ENCODE assay signal across 8 cellular contexts in the genomic region with DNA sequence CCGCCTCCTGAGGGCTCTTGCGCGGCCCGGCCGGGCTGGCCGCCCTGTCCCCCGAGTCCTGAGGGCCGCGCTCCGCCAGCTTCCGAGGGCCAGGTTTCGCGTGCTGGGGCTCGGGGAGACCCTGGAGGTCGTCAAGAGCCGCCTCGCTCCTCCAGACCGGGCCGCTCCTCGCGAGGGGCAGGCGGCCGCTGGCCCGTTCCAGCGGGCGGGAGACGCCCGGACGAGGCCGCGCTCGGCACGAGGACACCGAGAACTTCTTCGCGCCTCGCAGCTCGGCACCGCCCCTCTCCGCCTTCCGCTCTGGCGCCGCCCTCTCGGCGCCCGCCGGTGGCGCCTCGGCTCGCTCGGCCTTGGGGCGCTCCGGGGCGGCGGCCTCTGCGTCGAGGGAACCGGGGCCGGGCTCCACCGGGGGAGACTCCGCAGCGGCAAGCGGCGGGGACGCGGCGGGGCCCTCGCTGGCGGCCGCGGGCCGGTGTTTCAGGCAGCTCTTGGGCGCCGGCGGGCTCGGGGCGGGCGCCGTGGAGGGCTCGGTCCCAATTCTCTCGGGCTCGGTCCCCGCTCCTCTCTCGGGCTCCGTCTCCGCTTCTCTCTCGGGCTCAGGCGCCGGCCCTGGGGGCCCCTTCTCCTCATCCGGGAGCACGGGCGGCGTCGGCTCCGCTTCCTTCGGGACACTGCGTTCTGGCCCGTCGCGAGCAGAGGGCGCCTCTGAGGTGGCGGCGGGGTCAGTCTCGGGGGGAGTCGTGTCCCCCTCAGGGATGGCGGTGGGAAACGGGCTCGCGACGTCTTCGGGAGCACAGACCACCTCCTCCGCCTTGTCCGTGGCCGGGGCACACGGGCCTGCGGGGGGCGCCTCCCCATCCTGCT.
A peak's percentile ranks its signal among the peaks of the same experiment; 100 is the strongest.
DNase-seq lines count a peak whose midpoint lies in the region; ATAC-seq, FAIRE-seq and TF ChIP-seq lines count a peak whose summit lies in the region.

No MANE protein-coding gene starts in this region.

- TF ChIP-seq CTCF in neural cell (IDR thresholded peaks at IDR 0.05; ENCODE audit: poor library complexity, severe bottlenecking): peak; percentile 45

- no peaks in the 10 kb centered on the region for H3K36me3 ChIP-seq in neural cell (ENCODE audit: insufficient read depth, low read length)

- FAIRE-seq in RCC 7860 (lab: Jason Lieb, UNC): no peak

- H3K27me3 Mint-ChIP-seq in stimulated activated naive CD8-positive, alpha-beta T cell treated with anti-CD3 and anti-CD28 coated beads, Interleukin-15, Interleukin-2, amounts not matched to agents 100 ng/mL and 50 ng/mL, for 24 hours: peaks cover 3% of the 10 kb centered on the region

- no peak overlapping the region for H3K27ac ChIP-seq in neural cell (ENCODE audit: low read length)

- H3K9ac ChIP-seq in neural cell (ENCODE audit: low read length): peak overlapping the region; percentile 9

- H3K27me3 ChIP-seq in neural cell (ENCODE audit: insufficient read depth, low read depth, low read length): peaks cover 27% of the 10 kb centered on the region

- DNase-seq in ELF-1 (ENCODE audit: low read depth, low spot score) (peak; percentile 31), activated T-cell treated with anti-CD3 and anti-CD28 coated beads for 4 hours (peak; percentile 27), RCC 7860 (ENCODE audit: low spot score) (no peak), inferior parietal cortex (ENCODE audit: extremely low spot score) (no peak)

- H3K9me3 ChIP-seq in neural cell (ENCODE audit: low read length): no peaks in the 10 kb centered on the region

- H3K27ac Mint-ChIP-seq in stimulated activated naive CD8-positive, alpha-beta T cell treated with anti-CD3 and anti-CD28 coated beads, Interleukin-15, Interleukin-2, amounts not matched to agents 100 ng/mL and 50 ng/mL, for 24 hours: no peak overlapping the region

- no peak for TF ChIP-seq EP300 in neural cell (conservative IDR thresholded peaks at IDR 0.05; ENCODE audit: poor library complexity, severe bottlenecking)

- H3K79me2 ChIP-seq in neural cell (replicated peaks; ENCODE audit: insufficient read depth, low read length): no peaks in the 10 kb centered on the region

- no peaks in the 10 kb centered on the region for H3F3A ChIP-seq in neural cell (ENCODE audit: insufficient read depth, low read length, poor library complexity, severe bottlenecking)

- ATAC-seq in esophagus mucosa (peak; percentile 63), GM21360 (IDR thresholded peaks at IDR 0.05; ENCODE audit: unreplicated experiment) (no peak)

- H3K4me3 ChIP-seq in neural cell (ENCODE audit: low read length): peak overlapping the region; percentile 59

- peaks cover 9% of the 10 kb centered on the region for H3K4me1 Mint-ChIP-seq in stimulated activated naive CD8-positive, alpha-beta T cell treated with anti-CD3 and anti-CD28 coated beads, Interleukin-15, Interleukin-2, amounts not matched to agents 100 ng/mL and 50 ng/mL, for 24 hours (ENCODE audit: low read depth)

- no peak overlapping the region for H3K4me2 ChIP-seq in neural cell (ENCODE audit: low read length)

- H2AFZ ChIP-seq in neural cell (ENCODE audit: low read depth, low read length): no peak overlapping the region

- H3K36me3 Mint-ChIP-seq in stimulated activated naive CD8-positive, alpha-beta T cell treated with anti-CD3 and anti-CD28 coated beads, Interleukin-15, Interleukin-2, amounts not matched to agents 100 ng/mL and 50 ng/mL, for 24 hours (ENCODE audit: low read depth): no peaks in the 10 kb centered on the region

- no peaks in the 10 kb centered on the region for H4K20me1 ChIP-seq in neural cell (ENCODE audit: insufficient read depth)

- no peaks in the 10 kb centered on the region for H3K9me3 Mint-ChIP-seq in stimulated activated naive CD8-positive, alpha-beta T cell treated with anti-CD3 and anti-CD28 coated beads, Interleukin-15, Interleukin-2, amounts not matched to agents 100 ng/mL and 50 ng/mL, for 24 hours

- no peaks in the 10 kb centered on the region for H3K9me2 ChIP-seq in neural cell (ENCODE audit: insufficient read depth, low read length)

- no peak for TF ChIP-seq RAD21 in neural cell (conservative IDR thresholded peaks at IDR 0.05)

- peak overlapping the region; percentile 47 for H3K4me3 Mint-ChIP-seq in stimulated activated naive CD8-positive, alpha-beta T cell treated with anti-CD3 and anti-CD28 coated beads, Interleukin-15, Interleukin-2, amounts not matched to agents 100 ng/mL and 50 ng/mL, for 24 hours

TF ChIP-seq in neural cell, 6 proteins besides CTCF, POLR2A, EP300 and RAD21:
- TF ChIP-seq, protein P1, sequence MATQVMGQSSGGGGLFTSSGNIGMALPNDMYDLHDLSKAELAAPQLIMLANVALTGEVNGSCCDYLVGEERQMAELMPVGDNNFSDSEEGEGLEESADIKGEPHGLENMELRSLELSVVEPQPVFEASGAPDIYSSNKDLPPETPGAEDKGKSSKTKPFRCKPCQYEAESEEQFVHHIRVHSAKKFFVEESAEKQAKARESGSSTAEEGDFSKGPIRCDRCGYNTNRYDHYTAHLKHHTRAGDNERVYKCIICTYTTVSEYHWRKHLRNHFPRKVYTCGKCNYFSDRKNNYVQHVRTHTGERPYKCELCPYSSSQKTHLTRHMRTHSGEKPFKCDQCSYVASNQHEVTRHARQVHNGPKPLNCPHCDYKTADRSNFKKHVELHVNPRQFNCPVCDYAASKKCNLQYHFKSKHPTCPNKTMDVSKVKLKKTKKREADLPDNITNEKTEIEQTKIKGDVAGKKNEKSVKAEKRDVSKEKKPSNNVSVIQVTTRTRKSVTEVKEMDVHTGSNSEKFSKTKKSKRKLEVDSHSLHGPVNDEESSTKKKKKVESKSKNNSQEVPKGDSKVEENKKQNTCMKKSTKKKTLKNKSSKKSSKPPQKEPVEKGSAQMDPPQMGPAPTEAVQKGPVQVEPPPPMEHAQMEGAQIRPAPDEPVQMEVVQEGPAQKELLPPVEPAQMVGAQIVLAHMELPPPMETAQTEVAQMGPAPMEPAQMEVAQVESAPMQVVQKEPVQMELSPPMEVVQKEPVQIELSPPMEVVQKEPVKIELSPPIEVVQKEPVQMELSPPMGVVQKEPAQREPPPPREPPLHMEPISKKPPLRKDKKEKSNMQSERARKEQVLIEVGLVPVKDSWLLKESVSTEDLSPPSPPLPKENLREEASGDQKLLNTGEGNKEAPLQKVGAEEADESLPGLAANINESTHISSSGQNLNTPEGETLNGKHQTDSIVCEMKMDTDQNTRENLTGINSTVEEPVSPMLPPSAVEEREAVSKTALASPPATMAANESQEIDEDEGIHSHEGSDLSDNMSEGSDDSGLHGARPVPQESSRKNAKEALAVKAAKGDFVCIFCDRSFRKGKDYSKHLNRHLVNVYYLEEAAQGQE (IDR thresholded peaks at IDR 0.05; ENCODE audit: borderline replicate concordance): no peak

Comparison
In these comparisons a context has a peak if more than half of its experiments do, and no peak if none do; other contexts are left out.
1. DNase-seq: peak in ELF-1 (single experiment) and activated T-cell treated with anti-CD3 and anti-CD28 coated beads for 4 hours (single experiment); none in RCC 7860 (single experiment) and inferior parietal cortex (single experiment).